Comparison of ENCODE assay signal across 9 cellular contexts in the genomic region with DNA sequence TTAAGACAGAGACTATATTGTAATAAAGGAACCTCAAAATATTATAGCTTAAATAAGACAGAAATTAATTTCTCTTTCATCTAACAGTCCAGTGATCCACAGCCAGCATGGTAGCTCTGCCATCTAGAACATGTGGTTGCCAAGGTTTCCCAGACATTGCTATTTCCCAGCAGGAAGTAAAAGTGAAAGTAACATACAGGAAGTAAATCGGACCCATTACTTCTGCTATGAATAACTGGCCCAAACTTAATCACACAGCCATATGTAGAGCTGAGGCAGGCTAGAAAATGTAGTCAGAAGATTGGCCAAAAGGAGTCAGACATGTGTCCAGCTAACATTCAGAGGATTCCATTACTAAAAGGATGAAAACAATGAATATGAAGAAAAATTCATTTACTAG.
DNase-seq lines count a peak whose midpoint lies in the region; ATAC-seq and TF ChIP-seq lines count a peak whose summit lies in the region.
"Had no signal": no experiment of that assay in that cellular context is flagged by ENCODE, and none has a peak within 500 bp of the region (broad histone marks: within the 10 kb centered on the region; RNA-seq: fewer than 3 reads in every experiment).

No MANE protein-coding gene starts in this region.

- H3K27me3 Mint-ChIP-seq in central memory CD8-positive, alpha-beta T cell = no peaks in the 10 kb centered on the region
- H3K27me3 Mint-ChIP-seq in effector memory CD8-positive, alpha-beta T cell = no peaks in the 10 kb centered on the region

- no peaks in the 10 kb centered on the region for H3K27me3 ChIP-seq in ascending aorta

- peak overlapping the region in 1 of 2 donors; percentile 10 for H3K4me3 ChIP-seq in ascending aorta

- peak overlapping the region; percentile 55 for H3K4me3 Mint-ChIP-seq in central memory CD8-positive, alpha-beta T cell
- H3K4me3 Mint-ChIP-seq in effector memory CD8-positive, alpha-beta T cell = peak overlapping the region in 1 of 2 donors; percentile 36
- H3K4me3 Mint-ChIP-seq: activated T-helper 1 cell treated with anti-CD3 and anti-CD28 coated beads, Interleukin-12 subunit alpha, Interleukin-12 subunit beta, Interleukin-2, Interleukin-4 antibody, amounts not matched to agents 30 ng/mL and 10 ng/mL and 1 ng/mL, durations not matched to agents 14 hours and 24 hours and 36 hours had no signal

- intact Hi-C loops in ascending aorta (cut with DNase I) = no loop called here

- DNase-seq in AG20443 (ENCODE audit: low spot score) (peak; percentile 5), MV-4-11 (lab: John Stamatoyannopoulos, UW) (peak; percentile 54), HK-2 (ENCODE audit: unreplicated experiment) (no peak), ascending aorta (ENCODE audit: low spot score in 2 of 2) (no peak)
- no peak for DNase-seq in central memory CD8-positive, alpha-beta T cell (ENCODE audit: low spot score in 2 of 2)
- DNase-seq in effector memory CD8-positive, alpha-beta T cell = no peak

- H3K4me1 Mint-ChIP-seq in central memory CD8-positive, alpha-beta T cell = no peaks in the 10 kb centered on the region
- H3K4me1 Mint-ChIP-seq in effector memory CD8-positive, alpha-beta T cell (ENCODE audit: low read depth in 2 of 2) = peaks cover 0 to 3% of the 10 kb centered on the region in 2 donors

- H3K27ac Mint-ChIP-seq in central memory CD8-positive, alpha-beta T cell (ENCODE audit: low read depth) = no peak overlapping the region
- H3K27ac Mint-ChIP-seq in effector memory CD8-positive, alpha-beta T cell = no peak overlapping the region
- H3K27ac Mint-ChIP-seq: activated T-helper 1 cell treated with anti-CD3 and anti-CD28 coated beads, Interleukin-12 subunit alpha, Interleukin-12 subunit beta, Interleukin-2, Interleukin-4 antibody, amounts not matched to agents 30 ng/mL and 10 ng/mL and 1 ng/mL, durations not matched to agents 14 hours and 24 hours and 36 hours had no signal

- H3K36me3 Mint-ChIP-seq in central memory CD8-positive, alpha-beta T cell (ENCODE audit: insufficient read depth) = no peaks in the 10 kb centered on the region
- H3K36me3 Mint-ChIP-seq in effector memory CD8-positive, alpha-beta T cell (ENCODE audit: insufficient read depth) = no peaks in the 10 kb centered on the region

- peaks cover 24% of the 10 kb centered on the region for H3K9me3 Mint-ChIP-seq in central memory CD8-positive, alpha-beta T cell
- H3K9me3 Mint-ChIP-seq in effector memory CD8-positive, alpha-beta T cell = peaks cover 7 to 11% of the 10 kb centered on the region in 2 donors
- H3K9me3 Mint-ChIP-seq: activated T-helper 1 cell treated with anti-CD3 and anti-CD28 coated beads, Interleukin-12 subunit alpha, Interleukin-12 subunit beta, Interleukin-2, Interleukin-4 antibody, amounts not matched to agents 30 ng/mL and 10 ng/mL and 1 ng/mL, durations not matched to agents 14 hours and 24 hours and 36 hours had no signal

- no peaks in the 10 kb centered on the region for H3K9me3 ChIP-seq in ascending aorta

- no peak for TF ChIP-seq CTCF in ascending aorta (IDR thresholded peaks at IDR 0.05)

- H3K36me3 ChIP-seq in ascending aorta = no peaks in the 10 kb centered on the region

- ATAC-seq in GM19438 (IDR thresholded peaks at IDR 0.05; ENCODE audit: low read depth, unreplicated experiment) (peak; percentile 69), HG02623 (IDR thresholded peaks at IDR 0.05; ENCODE audit: unreplicated experiment) (no peak)
- ATAC-seq in central memory CD8-positive, alpha-beta T cell (replicated peaks; ENCODE audit: extremely low read depth, poor library complexity, severe bottlenecking) = no peak
- ATAC-seq in effector memory CD8-positive, alpha-beta T cell (replicated peaks) = no peak

- H3K27ac ChIP-seq in ascending aorta = no peak overlapping the region

- no peaks in the 10 kb centered on the region for H3K4me1 ChIP-seq in ascending aorta

Comparison
In these comparisons a context has a peak if more than half of its experiments do, and no peak if none do; other contexts are left out.
1. DNase-seq: peak in AG20443 (single experiment) and MV-4-11 (single experiment); none in central memory CD8-positive, alpha-beta T cell (0 of 2), effector memory CD8-positive, alpha-beta T cell (0 of 3), HK-2 (single experiment) and ascending aorta (0 of 2).